Comparison of ENCODE assay signal across 1 cellular context in genomic region chr22:38108561-38109319, GRCh38.
TF ChIP-seq lines count a peak whose summit lies in the region.

No MANE protein-coding gene starts in this region.

TF ChIP-seq in HepG2, 621 proteins besides CTCF, POLR2A, EP300 and RAD21 (continued from another document):
- TF ChIP-seq ZNF512 (CRISPR knock-in tag; IDR thresholded peaks at IDR 0.05) = 0 out of 2 replicates have a peak, but pooled peaks have one; percentile 9
- no peak for TF ChIP-seq ZNF572 (CRISPR knock-in tag; IDR thresholded peaks at IDR 0.05)
- no peak for TF ChIP-seq GLMP (CRISPR knock-in tag; IDR thresholded peaks at IDR 0.05; ENCODE audit: borderline replicate concordance)
